1 cellular context compared by ENCODE assay signal in genomic region chr21:46208761-46209721, GRCh38.
TF ChIP-seq lines count a peak whose summit lies in the region.

No MANE protein-coding gene starts in this region.

TF ChIP-seq in SK-N-SH, 30 proteins besides CTCF, POLR2A, EP300 and RAD21 (continued from another document):
- no peak for TF ChIP-seq REST (IDR thresholded peaks at IDR 0.05; ENCODE audit: low read depth, low read length)
